Comparison of ENCODE assay signal across 9 cellular contexts in the genomic region with DNA sequence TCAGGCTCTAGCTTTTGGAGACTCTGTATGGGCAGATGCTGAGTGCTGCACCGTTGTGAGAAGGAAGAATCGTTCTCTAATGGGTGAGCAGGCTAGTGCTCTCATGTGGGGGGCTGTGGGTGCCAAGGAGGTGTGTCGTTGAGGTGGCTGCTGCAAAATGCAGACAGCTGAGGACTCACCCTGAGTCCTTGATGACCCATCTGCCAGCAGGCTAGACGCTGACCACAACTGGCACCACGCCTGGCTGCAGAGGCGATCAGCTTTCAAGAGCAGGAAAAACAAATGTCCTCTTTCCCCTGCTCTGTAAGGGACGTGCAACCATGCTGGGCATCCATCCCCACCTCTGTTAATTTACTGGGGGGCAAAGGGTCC. TPM values are rescaled to one million over a fixed set of nuclear protein-coding genes. Genes with fewer than 3 reads are reported as not detected.
DNase-seq lines count a peak whose midpoint lies in the region; ATAC-seq and TF ChIP-seq lines count a peak whose summit lies in the region.
"Had no signal": no experiment of that assay in that cellular context is flagged by ENCODE, and none has a peak within 500 bp of the region (broad histone marks: within the 10 kb centered on the region; RNA-seq: fewer than 3 reads in every experiment).

No MANE protein-coding gene starts in this region.

- H3K27ac Mint-ChIP-seq in mesothelial cell of epicardium = peak overlapping the region; percentile 30
- H3K27ac Mint-ChIP-seq in activated CD4-positive, alpha-beta T cell treated with anti-CD3 and anti-CD28 coated beads, Interleukin-2, amount 10 ng/mL, durations not matched to agents 24 days and 14 days = no peak overlapping the region

- no peak overlapping the region for H3K4me2 ChIP-seq in DND-41 (ENCODE audit: insufficient read depth, low read length)

- peaks cover 4% of the 10 kb centered on the region for H3K36me3 Mint-ChIP-seq in mesothelial cell of epicardium
- peaks cover 6% of the 10 kb centered on the region for H3K36me3 Mint-ChIP-seq in activated CD4-positive, alpha-beta T cell treated with anti-CD3 and anti-CD28 coated beads, Interleukin-2, amount 10 ng/mL, durations not matched to agents 24 days and 14 days (ENCODE audit: low read depth)

- DNase-seq in DND-41 = no peak
- DNase-seq in NCI-H2196 (lab: John Stamatoyannopoulos, UW; ENCODE audit: unreplicated experiment) = peak; percentile 93
- DNase-seq in cardiac fibroblast (ENCODE audit: low read depth in 2 of 2) = peak; percentile 56 to 76
- no peak for DNase-seq in mesothelial cell of epicardium (ENCODE audit: low spot score in 2 of 2, unreplicated experiment in 2 of 2)
- DNase-seq in SK-N-DZ (ENCODE audit: low spot score) = no peak
- DNase-seq in activated CD4-positive, alpha-beta T cell treated with anti-CD3 and anti-CD28 coated beads, Interleukin-2, amount 10 ng/mL, durations not matched to agents 24 days and 14 days = no peak
- DNase-seq: T-helper 9 cell had no signal

- ATAC-seq in DND-41 (ENCODE audit: insufficient read depth, low read depth) (no peak), HG03280 (IDR thresholded peaks at IDR 0.05; ENCODE audit: unreplicated experiment) (no peak), HG03460 (IDR thresholded peaks at IDR 0.05; ENCODE audit: unreplicated experiment) (no peak)

- peak overlapping the region; percentile 89 for H3K27ac ChIP-seq in DND-41 (ENCODE audit: low read length)

- H2AFZ ChIP-seq in DND-41 (ENCODE audit: low read depth, low read length) = no peak overlapping the region

- peaks cover 19% of the 10 kb centered on the region for H3K4me1 Mint-ChIP-seq in mesothelial cell of epicardium
- peaks cover 57% of the 10 kb centered on the region for H3K4me1 Mint-ChIP-seq in activated CD4-positive, alpha-beta T cell treated with anti-CD3 and anti-CD28 coated beads, Interleukin-2, amount 10 ng/mL, durations not matched to agents 24 days and 14 days

- no peaks in the 10 kb centered on the region for H3K27me3 ChIP-seq in DND-41 (ENCODE audit: insufficient read depth, low read length, poor library complexity)

- no peaks in the 10 kb centered on the region for H4K20me1 ChIP-seq in DND-41 (ENCODE audit: insufficient read depth, low read length)

- intact Hi-C loops in activated CD4-positive, alpha-beta T cell treated with anti-CD3 and anti-CD28 coated beads, Interleukin-2, amount 10 ng/mL, durations not matched to agents 24 days and 14 days (cut with micrococcal nuclease) = no loop called here

- peaks cover 70% of the 10 kb centered on the region for H3K4me1 ChIP-seq in DND-41 (ENCODE audit: insufficient read depth, low read length)

- H3K4me3 ChIP-seq in DND-41 (ENCODE audit: low read depth in 1 of 2, low read length in 2 of 2) (no peak overlapping the region), cardiac fibroblast (replicated peaks in 1 of 2; ENCODE audit: low read depth in 2 of 2, low read length in 2 of 2) (no peak overlapping the region)

- no peak overlapping the region for H3K9ac ChIP-seq in DND-41 (ENCODE audit: low read depth, low read length)

- no peaks in the 10 kb centered on the region for H3K27me3 Mint-ChIP-seq in mesothelial cell of epicardium (ENCODE audit: low read depth)
- H3K27me3 Mint-ChIP-seq in activated CD4-positive, alpha-beta T cell treated with anti-CD3 and anti-CD28 coated beads, Interleukin-2, amount 10 ng/mL, durations not matched to agents 24 days and 14 days = no peaks in the 10 kb centered on the region

- no peaks in the 10 kb centered on the region for H3K9me3 ChIP-seq in DND-41 (ENCODE audit: insufficient read depth, low read length, severe bottlenecking)

- TF ChIP-seq CTCF in DND-41 (IDR thresholded peaks at IDR 0.05; ENCODE audit: borderline replicate concordance, extremely low read depth, low read length, poor library complexity, severe bottlenecking) (no peak), cardiac fibroblast (IDR thresholded peaks at IDR 0.05; ENCODE audit: low read depth, low read length) (no peak), mesothelial cell of epicardium (IDR thresholded peaks at IDR 0.05; ENCODE audit: unreplicated experiment) (no peak)

- H3K36me3 ChIP-seq in DND-41 (ENCODE audit: insufficient read depth, low read length) = no peaks in the 10 kb centered on the region

- H3K79me2 ChIP-seq in DND-41 (ENCODE audit: insufficient read depth, low read length) = no peaks in the 10 kb centered on the region

- H3K9me3 Mint-ChIP-seq in mesothelial cell of epicardium = no peaks in the 10 kb centered on the region
- no peaks in the 10 kb centered on the region for H3K9me3 Mint-ChIP-seq in activated CD4-positive, alpha-beta T cell treated with anti-CD3 and anti-CD28 coated beads, Interleukin-2, amount 10 ng/mL, durations not matched to agents 24 days and 14 days

- H3K4me3 Mint-ChIP-seq in mesothelial cell of epicardium = no peak overlapping the region
- no peak overlapping the region for H3K4me3 Mint-ChIP-seq in activated CD4-positive, alpha-beta T cell treated with anti-CD3 and anti-CD28 coated beads, Interleukin-2, amount 10 ng/mL, durations not matched to agents 24 days and 14 days

RNA-seq across cellular contexts. Expression of gene HAUS1, which starts 48.2 kb away (rescaled TPM):
- 47.3 to 51.5 TPM (median 49.0 TPM) in 3 replicates for total RNA-seq in mesothelial cell of epicardium
- polyA plus RNA-seq in SK-N-DZ (2014; cell fraction: cytosol; rRNA removed) = 100 and 105 TPM in 2 replicates
- polyA plus RNA-seq in SK-N-DZ (2014; cell fraction: nucleus; rRNA removed) = 67.4 and 82.3 TPM in 2 replicates
- 49.5 and 49.6 TPM in 2 replicates for total RNA-seq in activated CD4-positive, alpha-beta T cell treated with anti-CD3 and anti-CD28 coated beads, Interleukin-2, amount 10 ng/mL, durations not matched to agents 24 days and 14 days

RNA-seq across cellular contexts. Expression of gene ATP5F1A, which starts 54.3 kb away (rescaled TPM):
- 322 to 340 TPM (median 329 TPM) in 3 replicates for total RNA-seq in mesothelial cell of epicardium
- polyA plus RNA-seq in SK-N-DZ (2014; cell fraction: cytosol; rRNA removed) = 787 and 820 TPM in 2 replicates
- polyA plus RNA-seq in SK-N-DZ (2014; cell fraction: nucleus; rRNA removed) = 336 and 516 TPM in 2 replicates
- total RNA-seq in activated CD4-positive, alpha-beta T cell treated with anti-CD3 and anti-CD28 coated beads, Interleukin-2, amount 10 ng/mL, durations not matched to agents 24 days and 14 days = 440 and 443 TPM in 2 replicates

Comparison
In these comparisons a context has a peak if more than half of its experiments do, and no peak if none do; other contexts are left out.
1. DNase-seq: peak in NCI-H2196 (single experiment) and cardiac fibroblast (2 of 2); none in DND-41 (single experiment), mesothelial cell of epicardium (0 of 2), SK-N-DZ (single experiment) and activated CD4-positive, alpha-beta T cell treated with anti-CD3 and anti-CD28 coated beads, Interleukin-2, amount 10 ng/mL, durations not matched to agents 24 days and 14 days (single experiment).